21 cellular contexts compared by ENCODE assay signal in genomic region chr5:176874198-176874780, GRCh38. TPM values are rescaled to one million over a fixed set of nuclear protein-coding genes. Genes with fewer than 3 reads are reported as not detected.
"Had no signal": no experiment of that assay in that cellular context is flagged by ENCODE, and none has a peak within 500 bp of the region (broad histone marks: within the 10 kb centered on the region; RNA-seq: fewer than 3 reads in every experiment).

No MANE protein-coding gene starts in this region.

- H3K9me3 Mint-ChIP-seq: mesothelial cell of epicardium; nephron; stimulated activated naive CD8-positive, alpha-beta T cell treated with anti-CD3 and anti-CD28 coated beads, Interleukin-15, Interleukin-2, amounts not matched to agents 100 ng/mL and 50 ng/mL, for 24 hours had no signal

- ATAC-seq: heart left ventricle, left lung, lower lobe of right lung, psoas muscle had no signal

- H3K27me3 ChIP-seq: uterus had no signal

- H3K36me3 ChIP-seq: heart left ventricle, lower lobe of right lung, sigmoid colon, tibial artery, upper lobe of left lung, uterus had no signal

- H3K4me3 Mint-ChIP-seq: memory B cell; mesothelial cell of epicardium; nephron; stimulated activated naive CD8-positive, alpha-beta T cell treated with anti-CD3 and anti-CD28 coated beads, Interleukin-15, Interleukin-2, amounts not matched to agents 100 ng/mL and 50 ng/mL, for 24 hours had no signal

- H3K27ac ChIP-seq: heart left ventricle, left lung, lower lobe of right lung, psoas muscle, sigmoid colon, skin epidermis, tibial artery, upper lobe of left lung, uterus had no signal

- DNase-seq: cortex of kidney; effector CD8-positive, alpha-beta T cell; foreskin melanocyte; heart left ventricle; hippocampal formation; lower lobe of right lung; psoas muscle; sigmoid colon; stimulated activated CD4-positive, alpha-beta T cell treated with anti-CD3 and anti-CD28 coated beads, Interleukin-2, amount 100 ng/mL, for 48 hours; tibial artery; uterus had no signal

- H3K36me3 Mint-ChIP-seq: memory B cell, mesothelial cell of epicardium had no signal

- H3K4me3 ChIP-seq: dorsolateral prefrontal cortex, heart left ventricle, left lung, lower lobe of right lung, psoas muscle, sigmoid colon, skin epidermis, tibial artery, upper lobe of left lung, uterus had no signal

- H3K27ac Mint-ChIP-seq: memory B cell; mesothelial cell of epicardium; nephron; stimulated activated naive CD8-positive, alpha-beta T cell treated with anti-CD3 and anti-CD28 coated beads, Interleukin-15, Interleukin-2, amounts not matched to agents 100 ng/mL and 50 ng/mL, for 24 hours had no signal

RNA-seq across cellular contexts. Expression of gene HK3, which starts 24.9 kb away (rescaled TPM):
- total RNA-seq: chondrocyte, myocyte had no signal
